In the genomic region with DNA sequence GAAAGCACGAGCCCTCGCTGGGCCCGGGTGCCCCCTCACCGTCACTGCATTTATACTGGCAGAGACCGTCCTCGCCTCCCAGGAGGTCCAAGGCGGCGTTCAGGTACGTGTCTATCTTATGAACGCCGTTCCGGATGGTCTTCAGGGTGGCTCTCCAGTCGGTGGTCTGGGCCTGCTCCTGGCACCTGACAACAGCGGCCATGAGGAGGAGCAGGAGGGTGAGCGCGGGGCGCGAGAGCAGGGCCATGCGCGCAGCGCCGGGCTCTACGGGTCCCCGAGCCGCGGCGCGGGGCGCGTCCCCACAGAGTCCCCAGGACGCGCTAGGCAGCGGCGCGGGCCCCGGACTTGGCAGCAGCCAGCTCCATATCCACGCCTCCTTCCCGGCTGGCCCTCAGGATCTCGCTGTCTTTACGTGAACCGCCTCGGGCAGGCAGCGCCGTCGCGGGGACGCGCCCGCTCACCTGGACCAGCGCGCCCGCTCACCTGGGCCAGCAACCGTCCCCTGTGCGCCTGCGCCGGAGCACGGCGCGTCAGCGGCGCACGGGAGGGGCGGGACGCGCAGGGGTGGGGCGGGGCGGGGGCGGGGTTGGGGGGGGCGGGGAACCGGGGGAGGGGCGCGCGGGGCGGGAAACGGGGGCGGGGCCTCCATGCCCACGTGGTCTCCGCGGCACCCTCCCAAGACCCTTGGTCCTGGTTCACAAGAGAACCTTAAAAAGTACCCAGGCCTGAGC, we compare ENCODE assay signal across 8 cellular contexts. TPM values are rescaled to one million over a fixed set of nuclear protein-coding genes. Genes with fewer than 3 reads are reported as not detected.
DNase-seq lines count a peak whose midpoint lies in the region; ATAC-seq and TF ChIP-seq lines count a peak whose summit lies in the region.

A gene (minus strand): TSS at position 508 of the 731 bp plus-strand sequence. CDS start 261 bp downstream, at position 247.

- POLR2A ChIA-PET in PC-3 (lab: Charles Lee; ENCODE audit: unreplicated experiment): interaction anchor here (0.8 kb wide), 1 partner anchor 158 kb away, joined by 7 read pairs; no protein-coding TSS in a partner anchor
- POLR2A ChIA-PET in naive thymus-derived CD8-positive, alpha-beta T cell (lab: Charles Lee): interaction anchor here (0.6 to 2.5 kb wide), 13 partner anchors 13 to 296 kb away, joined by 3 to 11 read pairs (median 4); a partner anchor contains a TSS

- no peak for TF ChIP-seq CTCF in PC-3 (conservative IDR thresholded peaks at IDR 0.05; ENCODE audit: low read depth, low read length)
- no peak for TF ChIP-seq CTCF in fibroblast of lung (conservative IDR thresholded peaks at IDR 0.05 in 1 of 2, IDR thresholded peaks at IDR 0.05 in 1 of 2; ENCODE audit: low read depth in 1 of 2, low read length in 2 of 2)

- intact Hi-C loops in PC-3 (cut with micrococcal nuclease): loop anchor here (1.0 to 2.0 kb wide), 2 partner anchors 26 to 85 kb away; a partner anchor contains a TSS

- CTCF ChIA-PET in PC-3 (lab: Charles Lee): no interaction called here

- DNase-seq in DMS153 (lab: John Stamatoyannopoulos, UW) (peak; percentile 83), PC-3 (peak; percentile 87), fibroblast of lung (ENCODE audit: low read depth in 2 of 2) (peak; percentile 37 to 55)
- peak; percentile 74 to 77 for DNase-seq in activated T-cell treated with anti-CD3 and anti-CD28 coated beads, Interleukin-2, amount 50 U/mL, for 72 hours
- DNase-seq in naive thymus-derived CD8-positive, alpha-beta T cell: peak; percentile 72 to 90 (median 84)
- peak; percentile 70 to 90 (median 80) for DNase-seq in stimulated activated naive CD4-positive, alpha-beta T cell (lab: John Stamatoyannopoulos, UW)

- peak within 1 kb of the TSS; percentile 79 for H3K4me3 ChIP-seq in HUES48 (ENCODE audit: low read depth, low read length)
- H3K4me3 ChIP-seq in PC-3 (ENCODE audit: low read length): peak within 1 kb of the TSS; percentile 99
- H3K4me3 ChIP-seq in fibroblast of lung (replicated peaks in 1 of 4; ENCODE audit: control extremely low read depth in 1 of 4, insufficient read depth in 1 of 4, low read depth in 3 of 4, low read length in 4 of 4): peak within 1 kb of the TSS; percentile 78 to 89 (median 84)

- peak within 1 kb of the TSS; percentile 92 for H3K27ac ChIP-seq in HUES48 (ENCODE audit: low read depth, low read length)
- H3K27ac ChIP-seq in PC-3 (ENCODE audit: low read length): peak within 1 kb of the TSS; percentile 44
- peak within 1 kb of the TSS; percentile 75 for H3K27ac ChIP-seq in fibroblast of lung (ENCODE audit: insufficient read depth, low read length)

- no peaks in the 10 kb centered on the region for H3K9me2 ChIP-seq in PC-3 (replicated peaks; ENCODE audit: low read length)

- H3K36me3 ChIP-seq in HUES48 (ENCODE audit: control insufficient read depth, insufficient read depth, low read length) (peaks cover 4% of the 10 kb centered on the region; the same call in 1 of the 2 replicates), PC-3 (ENCODE audit: low read depth, low read length) (no peaks in the 10 kb centered on the region; the same call in 1 of the 2 replicates), fibroblast of lung (ENCODE audit: control insufficient read depth, insufficient read depth, low read length) (no peaks in the 10 kb centered on the region)

- H3K27ac Mint-ChIP-seq in activated T-cell treated with anti-CD3 and anti-CD28 coated beads, Interleukin-2, amount 50 U/mL, for 72 hours: peak within 1 kb of the TSS; percentile 21
- peak within 1 kb of the TSS; percentile 74 to 97 (median 93) for H3K27ac Mint-ChIP-seq in naive thymus-derived CD8-positive, alpha-beta T cell

- peak within 1 kb of the TSS; percentile 85 for H3K9ac ChIP-seq in HUES48 (ENCODE audit: low read depth, low read length)
- H3K9ac ChIP-seq in PC-3 (ENCODE audit: low read length): peak within 1 kb of the TSS; percentile 81
- peak within 1 kb of the TSS; percentile 66 for H3K9ac ChIP-seq in fibroblast of lung (ENCODE audit: insufficient read depth, low read length)

- peaks cover 28% of the 10 kb centered on the region for H3K4me1 Mint-ChIP-seq in activated T-cell treated with anti-CD3 and anti-CD28 coated beads, Interleukin-2, amount 50 U/mL, for 72 hours (ENCODE audit: low read depth)
- peaks cover 19 to 38% (median 25%) of the 10 kb centered on the region in 4 donors for H3K4me1 Mint-ChIP-seq in naive thymus-derived CD8-positive, alpha-beta T cell

- H4K20me1 ChIP-seq in PC-3 (ENCODE audit: low read length) (no peaks in the 10 kb centered on the region), fibroblast of lung (ENCODE audit: control insufficient read depth, extremely low read depth, insufficient read depth, low read length) (no peaks in the 10 kb centered on the region)

- H3K27me3 ChIP-seq in HUES48 (ENCODE audit: control insufficient read depth, insufficient read depth, low read length) (no peaks in the 10 kb centered on the region), PC-3 (ENCODE audit: low read length) (no peaks in the 10 kb centered on the region), fibroblast of lung (ENCODE audit: control insufficient read depth, insufficient read depth, low read length) (no peaks in the 10 kb centered on the region)

- peak within 1 kb of the TSS; percentile 100 for H2AFZ ChIP-seq in PC-3 (ENCODE audit: low read length)
- H2AFZ ChIP-seq in fibroblast of lung (ENCODE audit: low read length): peak within 1 kb of the TSS; percentile 98

- H3K4me2 ChIP-seq in PC-3 (ENCODE audit: low read length) (peak within 1 kb of the TSS; percentile 97), fibroblast of lung (ENCODE audit: extremely low read depth, insufficient read depth, low read length) (peak within 1 kb of the TSS; percentile 76)

- H3K79me2 ChIP-seq in PC-3 (ENCODE audit: low read length): peaks cover 46% of the 10 kb centered on the region
- peaks cover 2% of the 10 kb centered on the region for H3K79me2 ChIP-seq in fibroblast of lung (ENCODE audit: control insufficient read depth, insufficient read depth, low read length)

- H3K36me3 Mint-ChIP-seq in activated T-cell treated with anti-CD3 and anti-CD28 coated beads, Interleukin-2, amount 50 U/mL, for 72 hours (ENCODE audit: insufficient read depth in 2 of 2): peaks cover 0 to 7% of the 10 kb centered on the region in 2 donors
- H3K36me3 Mint-ChIP-seq in naive thymus-derived CD8-positive, alpha-beta T cell: peaks cover 0 to 15% (median 7%) of the 10 kb centered on the region in 3 donors

- peak within 1 kb of the TSS; percentile 88 to 89 for H3K4me3 Mint-ChIP-seq in activated T-cell treated with anti-CD3 and anti-CD28 coated beads, Interleukin-2, amount 50 U/mL, for 72 hours
- H3K4me3 Mint-ChIP-seq in naive thymus-derived CD8-positive, alpha-beta T cell: peak within 1 kb of the TSS; percentile 82 to 97 (median 92)

- H3K9me3 ChIP-seq in HUES48 (ENCODE audit: control insufficient read depth, insufficient read depth, low read length) (no peaks in the 10 kb centered on the region), PC-3 (ENCODE audit: low read length) (no peaks in the 10 kb centered on the region), fibroblast of lung (ENCODE audit: control insufficient read depth, insufficient read depth, low read depth, low read length) (no peaks in the 10 kb centered on the region)

- H3K4me1 ChIP-seq in HUES48 (ENCODE audit: control insufficient read depth, insufficient read depth, low read length): 0 out of 2 replicates have a peak, but pooled peaks cover 11% of the 10 kb centered on the region
- H3K4me1 ChIP-seq in PC-3 (ENCODE audit: insufficient read depth, low read length): peaks cover 14% of the 10 kb centered on the region
- no peaks in the 10 kb centered on the region for H3K4me1 ChIP-seq in fibroblast of lung (ENCODE audit: control insufficient read depth, extremely low read depth, insufficient read depth, low read length)

- ATAC-seq in GM21447 (IDR thresholded peaks at IDR 0.05; ENCODE audit: unreplicated experiment) (peak; percentile 75), PC-3 (peak; percentile 72)
- ATAC-seq in activated T-cell treated with anti-CD3 and anti-CD28 coated beads, Interleukin-2, amount 50 U/mL, for 72 hours (replicated peaks in 1 of 2): peak; percentile 90 to 93
- ATAC-seq in naive thymus-derived CD8-positive, alpha-beta T cell: peak; percentile 85 to 89

- H3F3A ChIP-seq in PC-3 (ENCODE audit: low read length, unreplicated experiment): no peaks in the 10 kb centered on the region

- H3K27me3 Mint-ChIP-seq in activated T-cell treated with anti-CD3 and anti-CD28 coated beads, Interleukin-2, amount 50 U/mL, for 72 hours (ENCODE audit: low read depth): no peaks in the 10 kb centered on the region
- no peaks in the 10 kb centered on the region for H3K27me3 Mint-ChIP-seq in naive thymus-derived CD8-positive, alpha-beta T cell

- no peaks in the 10 kb centered on the region for H3K9me3 Mint-ChIP-seq in activated T-cell treated with anti-CD3 and anti-CD28 coated beads, Interleukin-2, amount 50 U/mL, for 72 hours
- no peaks in the 10 kb centered on the region for H3K9me3 Mint-ChIP-seq in naive thymus-derived CD8-positive, alpha-beta T cell

- no TSS peak for BruUV-seq in PC-3 (replicated peaks; lab: Mats Ljungman, UMichigan)

RNA-seq across cellular contexts. Expression of the gene that starts here (rescaled TPM):
- 51.6 and 53.3 TPM in 2 replicates for total RNA-seq in PC-3 (2014; rRNA removed)
- 10 to 100 TPM; 14.7 to 19.5 TPM for total RNA-seq in activated T-cell treated with anti-CD3 and anti-CD28 coated beads, Interleukin-2, amount 50 U/mL, for 72 hours
- total RNA-seq in fibroblast of lung: 10.5 and 18.0 TPM in 2 replicates
- 15.9 and 16.1 TPM in 2 replicates for polyA plus RNA-seq in fibroblast of lung
- polyA plus RNA-seq in fibroblast of lung (2012): 24.3 and 31.0 TPM in 2 replicates
- 17.3 and 17.5 TPM in 2 replicates for polyA minus RNA-seq in fibroblast of lung (ENCODE audit: low replicate concordance)
- 10 to 100 TPM; 16.0 to 20.3 TPM for total RNA-seq in naive thymus-derived CD8-positive, alpha-beta T cell
- polyA plus RNA-seq in naive thymus-derived CD8-positive, alpha-beta T cell: 10 to 100 TPM; 51.6 to 56.9 (median 53.7) TPM

Comparison
In these comparisons a context has a peak if more than half of its experiments do, and no peak if none do; other contexts are left out.
1. Peak in every context shown above with its lines: DNase-seq, ATAC-seq, H3K4me3 ChIP-seq and H3K27ac ChIP-seq.